22 cellular contexts compared by ENCODE assay signal in genomic region chr11:68418671-68419070, GRCh38.
"Had no signal": no experiment of that assay in that cellular context is flagged by ENCODE, and none has a peak within 500 bp of the region (broad histone marks: within the 10 kb centered on the region; RNA-seq: fewer than 3 reads in every experiment).

No MANE protein-coding gene starts in this region.

- H3K9me3 Mint-ChIP-seq: activated B cell treated with CpG ODN at 0.5 μM for 24 hours; activated naive CD4-positive, alpha-beta T cell treated with anti-CD3 and anti-CD28 coated beads, Interleukin-2, amount 50 U/mL, for 24 hours; activated naive CD8-positive, alpha-beta T cell treated with anti-CD3 and anti-CD28 coated beads, Interleukin-2, amount 50 U/mL, for 24 hours; activated T-helper 2 cell treated with anti-CD3 and anti-CD28 coated beads, Interferon-gamma antibody, Interleukin-2, Interleukin-4, amounts not matched to agents 10 μg/mL and 5 μg/mL and 100 μg/mL, durations not matched to agents 14 hours and 24 hours and 36 hours; central memory CD8-positive, alpha-beta T cell; dendritic cell treated with granulocyte-macrophage colony-stimulating factor and Interleukin-4, amounts not matched to agents 40 ng/mL and 50 ng/mL, for 4 days; memory B cell; natural killer cell had no signal

- H3K27ac ChIP-seq: epithelial cell of prostate, esophagus squamous epithelium, heart right ventricle, right atrium auricular region, testis, uterus had no signal

- H3K36me3 ChIP-seq: uterus had no signal

- H3K36me3 Mint-ChIP-seq: activated naive CD4-positive, alpha-beta T cell treated with anti-CD3 and anti-CD28 coated beads, Interleukin-2, amount 50 U/mL, for 24 hours; natural killer cell had no signal

- H3K27ac Mint-ChIP-seq: activated B cell treated with CpG ODN at 0.5 μM for 24 hours; activated CD8-positive, alpha-beta memory T cell treated with anti-CD3 and anti-CD28 coated beads, Interleukin-2, amount 10 ng/mL, durations not matched to agents 7 days and 5 days; activated CD8-positive, alpha-beta T cell treated with anti-CD3 and anti-CD28 coated beads, Interleukin-2, amount 10 ng/mL, durations not matched to agents 7 days and 5 days; activated naive CD4-positive, alpha-beta T cell treated with anti-CD3 and anti-CD28 coated beads, Interleukin-2, amount 50 U/mL, for 24 hours; activated naive CD8-positive, alpha-beta T cell treated with anti-CD3 and anti-CD28 coated beads, Interleukin-2, amount 50 U/mL, for 24 hours; activated T-helper 2 cell treated with anti-CD3 and anti-CD28 coated beads, Interferon-gamma antibody, Interleukin-2, Interleukin-4, amounts not matched to agents 10 μg/mL and 5 μg/mL and 100 μg/mL, durations not matched to agents 14 hours and 24 hours and 36 hours; dendritic cell treated with granulocyte-macrophage colony-stimulating factor and Interleukin-4, amounts not matched to agents 40 ng/mL and 50 ng/mL, for 4 days; memory B cell; natural killer cell had no signal

- DNase-seq: activated B cell treated with CpG ODN at 0.5 μM for 24 hours; activated CD8-positive, alpha-beta memory T cell treated with anti-CD3 and anti-CD28 coated beads, Interleukin-2, amount 10 ng/mL, durations not matched to agents 7 days and 5 days; activated CD8-positive, alpha-beta T cell treated with anti-CD3 and anti-CD28 coated beads, Interleukin-2, amount 10 ng/mL, durations not matched to agents 7 days and 5 days; activated naive CD8-positive, alpha-beta T cell treated with anti-CD3 and anti-CD28 coated beads, Interleukin-2, amount 50 U/mL, for 24 hours; activated T-cell treated with anti-CD3 and anti-CD28 coated beads, Interleukin-2, amount 50 U/mL, for 48 hours; amygdala; esophagus squamous epithelium; foreskin melanocyte; heart right ventricle; natural killer cell; stimulated activated CD4-positive, alpha-beta T cell treated with anti-CD3 and anti-CD28 coated beads, Interleukin-2, amount 100 ng/mL, for 48 hours; stimulated activated naive CD4-positive, alpha-beta T cell treated with Interleukin-2 at 50 U/mL for 16 hours; testis; trophoblast cell; uterus had no signal

- H3K4me1 Mint-ChIP-seq: activated naive CD4-positive, alpha-beta T cell treated with anti-CD3 and anti-CD28 coated beads, Interleukin-2, amount 50 U/mL, for 24 hours; central memory CD8-positive, alpha-beta T cell; natural killer cell had no signal

- H3K4me3 ChIP-seq: esophagus squamous epithelium, heart right ventricle, right atrium auricular region, testis, uterus had no signal

- H3K27me3 Mint-ChIP-seq: activated B cell treated with CpG ODN at 0.5 μM for 24 hours; activated CD8-positive, alpha-beta memory T cell treated with anti-CD3 and anti-CD28 coated beads, Interleukin-2, amount 10 ng/mL, durations not matched to agents 7 days and 5 days; activated naive CD4-positive, alpha-beta T cell treated with anti-CD3 and anti-CD28 coated beads, Interleukin-2, amount 50 U/mL, for 24 hours; activated naive CD8-positive, alpha-beta T cell treated with anti-CD3 and anti-CD28 coated beads, Interleukin-2, amount 50 U/mL, for 24 hours; central memory CD8-positive, alpha-beta T cell; dendritic cell treated with granulocyte-macrophage colony-stimulating factor and Interleukin-4, amounts not matched to agents 40 ng/mL and 50 ng/mL, for 4 days; memory B cell had no signal

- H3K4me3 Mint-ChIP-seq: activated B cell treated with CpG ODN at 0.5 μM for 24 hours; activated CD8-positive, alpha-beta memory T cell treated with anti-CD3 and anti-CD28 coated beads, Interleukin-2, amount 10 ng/mL, durations not matched to agents 7 days and 5 days; activated CD8-positive, alpha-beta T cell treated with anti-CD3 and anti-CD28 coated beads, Interleukin-2, amount 10 ng/mL, durations not matched to agents 7 days and 5 days; activated naive CD4-positive, alpha-beta T cell treated with anti-CD3 and anti-CD28 coated beads, Interleukin-2, amount 50 U/mL, for 24 hours; activated naive CD8-positive, alpha-beta T cell treated with anti-CD3 and anti-CD28 coated beads, Interleukin-2, amount 50 U/mL, for 24 hours; central memory CD8-positive, alpha-beta T cell; dendritic cell treated with granulocyte-macrophage colony-stimulating factor and Interleukin-4, amounts not matched to agents 40 ng/mL and 50 ng/mL, for 4 days; memory B cell; natural killer cell had no signal

- ATAC-seq: activated CD8-positive, alpha-beta memory T cell treated with anti-CD3 and anti-CD28 coated beads, Interleukin-2, amount 10 ng/mL, durations not matched to agents 7 days and 5 days; activated CD8-positive, alpha-beta T cell treated with anti-CD3 and anti-CD28 coated beads, Interleukin-2, amount 10 ng/mL, durations not matched to agents 7 days and 5 days; activated naive CD8-positive, alpha-beta T cell treated with anti-CD3 and anti-CD28 coated beads, Interleukin-2, amount 50 U/mL, for 24 hours; heart right ventricle; natural killer cell had no signal

- H3K9me3 ChIP-seq: esophagus squamous epithelium, heart right ventricle, right atrium auricular region, testis, uterus had no signal

- H3K4me1 ChIP-seq: right atrium auricular region, testis, uterus had no signal
